Comparison of ENCODE assay signal across 15 cellular contexts in genomic region chr11:2136209-2136951, GRCh38. TPM values are rescaled to one million over a fixed set of nuclear protein-coding genes. Genes with fewer than 3 reads are reported as not detected.
A peak's percentile ranks its signal among the peaks of the same experiment; 100 is the strongest.
DNase-seq lines count a peak whose midpoint lies in the region; FAIRE-seq and TF ChIP-seq lines count a peak whose summit lies in the region.
"Had no signal": no experiment of that assay in that cellular context is flagged by ENCODE, and none has a peak within 500 bp of the region (broad histone marks: within the 10 kb centered on the region; RNA-seq: fewer than 3 reads in every experiment).

No MANE protein-coding gene starts in this region.

- H3K27ac ChIP-seq in SJSA1 = no peak overlapping the region
- peak overlapping the region; percentile 51 for H3K27ac ChIP-seq in left ventricle myocardium inferior (replicated peaks)
- H3K27ac ChIP-seq in neural progenitor cell = no peak overlapping the region
- H3K27ac ChIP-seq: adrenal gland had no signal

- H3K36me3 ChIP-seq in BJ (ENCODE audit: control insufficient read depth, insufficient read depth, low read length) (peaks cover 12% of the 10 kb centered on the region), SJSA1 (peaks cover 46% of the 10 kb centered on the region), left ventricle myocardium inferior (peaks cover 12% of the 10 kb centered on the region), neural progenitor cell (no peaks in the 10 kb centered on the region)
- H3K36me3 ChIP-seq: adrenal gland had no signal

- H3K4me1 ChIP-seq in SJSA1 (replicated peaks) (peaks cover 33% of the 10 kb centered on the region), left ventricle myocardium inferior (peaks cover 38% of the 10 kb centered on the region), neural progenitor cell (no peaks in the 10 kb centered on the region)
- H3K4me1 ChIP-seq: adrenal gland had no signal

- peaks cover 7% of the 10 kb centered on the region for H3F3A ChIP-seq in neural progenitor cell (ENCODE audit: low read depth)

- no peak for TF ChIP-seq CTCF in BJ (IDR thresholded peaks at IDR 0.05; ENCODE audit: insufficient read depth, low read depth, low read length)
- no peak for TF ChIP-seq CTCF in left ventricle myocardium inferior (IDR thresholded peaks at IDR 0.05; ENCODE audit: borderline replicate concordance)
- TF ChIP-seq CTCF in neural progenitor cell (IDR thresholded peaks at IDR 0.05) = no peak

- POLR2A ChIA-PET in BJ (lab: Charles Lee) = interaction anchor here (0.5 to 1.3 kb wide), 3 partner anchors 17 to 40 kb away, joined by 5 to 11 read pairs (median 6); no protein-coding TSS in a partner anchor

- intact Hi-C loops in left ventricle myocardium inferior (cut with micrococcal nuclease) = no loop called here

- H3K36me3 Mint-ChIP-seq in neural progenitor cell = no peaks in the 10 kb centered on the region

- no peak overlapping the region for H3K9ac ChIP-seq in neural progenitor cell

- H3K4me1 Mint-ChIP-seq in neural progenitor cell = peaks cover 24% of the 10 kb centered on the region

- peaks cover 9% of the 10 kb centered on the region for H4K20me1 ChIP-seq in neural progenitor cell (ENCODE audit: low read depth)

- H3K9me3 Mint-ChIP-seq in neural progenitor cell = peaks cover 1% of the 10 kb centered on the region

- CTCF ChIA-PET in BJ (lab: Yijun Ruan, JAX) = interaction anchor here (0.6 to 5.7 kb wide), 8 partner anchors 14 to 257 kb away, joined by 3 to 28 read pairs (median 4); no protein-coding TSS in a partner anchor

- H3K79me2 ChIP-seq in neural progenitor cell (ENCODE audit: low read depth) = no peaks in the 10 kb centered on the region

- H3K27me3 Mint-ChIP-seq in neural progenitor cell (ENCODE audit: insufficient read depth, low read depth) = peaks cover 41% of the 10 kb centered on the region

- no peak overlapping the region for H3K27ac Mint-ChIP-seq in neural progenitor cell

- H2AFZ ChIP-seq in neural progenitor cell (replicated peaks) = no peak overlapping the region

- H3K4me3 Mint-ChIP-seq in neural progenitor cell = peak overlapping the region; percentile 59

- DNase-seq in BJ (ENCODE audit: low read depth) (no peak), SJSA1 (ENCODE audit: low read depth in 1 of 2, low spot score in 2 of 2) (no peak), left ventricle myocardium inferior (no peak), neural progenitor cell (ENCODE audit: low spot score) (no peak), NCI-H748 (lab: John Stamatoyannopoulos, UW; ENCODE audit: unreplicated experiment) (no peak), HTR-8/SVneo (ENCODE audit: insufficient read length, low spot score) (no peak)
- no peak for DNase-seq in stimulated activated CD4-positive, alpha-beta T cell treated with anti-CD3 and anti-CD28 coated beads, Interleukin-2, amount 100 ng/mL, for 48 hours
- DNase-seq in stimulated activated CD4-positive, alpha-beta T cell treated with anti-CD3 and anti-CD28 coated beads, Interleukin-15, amount 100 ng/mL, for 24 hours = no peak
- DNase-seq: NCI-H187 treated with DMSO at 0.1 percent for 48 hours; stimulated activated CD4-positive, alpha-beta T cell treated with anti-CD3 and anti-CD28 coated beads, Interleukin-4, amount 100 ng/mL, for 24 hours; stimulated activated naive CD4-positive, alpha-beta T cell treated with Interleukin-2 at 50 U/mL for 16 hours had no signal

- H3K27me3 ChIP-seq in BJ (ENCODE audit: control insufficient read depth, insufficient read depth, low read length) (peaks cover 14% of the 10 kb centered on the region), SJSA1 (replicated peaks) (peaks cover 36% of the 10 kb centered on the region), left ventricle myocardium inferior (ENCODE audit: low read depth) (peaks cover 89% of the 10 kb centered on the region), neural progenitor cell (peaks cover 96% of the 10 kb centered on the region)

- FAIRE-seq in HTR-8/SVneo (lab: Jason Lieb, UNC) = no peak
- FAIRE-seq: GM19239 had no signal

- peak overlapping the region; percentile 93 for H3K4me2 ChIP-seq in neural progenitor cell

- peak overlapping the region; percentile 58 for H3K4me3 ChIP-seq in BJ (ENCODE audit: low read depth, low read length)
- peak overlapping the region; percentile 66 for H3K4me3 ChIP-seq in SJSA1
- peak overlapping the region; percentile 67 for H3K4me3 ChIP-seq in left ventricle myocardium inferior
- H3K4me3 ChIP-seq in neural progenitor cell = peak overlapping the region; percentile 53

- H3K9me3 ChIP-seq in SJSA1 (replicated peaks) (peaks cover 6% of the 10 kb centered on the region; the same call in 1 of the 2 replicates), left ventricle myocardium inferior (replicated peaks) (no peaks in the 10 kb centered on the region), neural progenitor cell (ENCODE audit: low read depth) (no peaks in the 10 kb centered on the region)
- H3K9me3 ChIP-seq: adrenal gland had no signal

RNA-seq across cellular contexts. Expression of gene IGF2, which starts 2.8 kb away (rescaled TPM):
- polyA plus RNA-seq in BJ (2011; rRNA removed) = 20.3 and 20.4 TPM in 2 replicates
- polyA minus RNA-seq in BJ (2011; rRNA and poly(A)+ RNA removed) = 32.1 and 98.2 TPM in 2 replicates
- 29.7 and 31.5 TPM in 2 replicates for total RNA-seq in SJSA1 (2014; rRNA removed; shearing (Covaris generic))
- total RNA-seq in left ventricle myocardium inferior (75.0 TPM), neural progenitor cell (ENCODE audit: low replicate concordance) (0.45 and 3.3 TPM in 2 replicates)

RNA-seq across cellular contexts. Expression of gene INS, which starts 24.6 kb away (rescaled TPM):
- polyA plus RNA-seq in BJ (2011; rRNA removed) = not detected in 2 replicates
- polyA minus RNA-seq in BJ (2011; rRNA and poly(A)+ RNA removed) = not detected in 2 replicates
- not detected in 2 replicates for total RNA-seq in SJSA1 (2014; rRNA removed; shearing (Covaris generic))
- not detected for total RNA-seq in left ventricle myocardium inferior
- total RNA-seq in neural progenitor cell (ENCODE audit: low replicate concordance) = not detected in 2 replicates
- total RNA-seq: glomerular endothelial cell had no signal

RNA-seq across cellular contexts. Expression of gene TH, which starts 35.2 kb away (rescaled TPM):
- polyA plus RNA-seq in BJ (2011; rRNA removed) = not detected in 2 replicates
- polyA minus RNA-seq in BJ (2011; rRNA and poly(A)+ RNA removed) = not detected in 2 replicates
- not detected in 2 replicates for total RNA-seq in SJSA1 (2014; rRNA removed; shearing (Covaris generic))
- total RNA-seq in left ventricle myocardium inferior (not detected), neural progenitor cell (ENCODE audit: low replicate concordance) (2.0 and 6.2 TPM in 2 replicates)
- total RNA-seq: left colon had no signal
